Comparison of ENCODE assay signal across 7 cellular contexts in the genomic region with DNA sequence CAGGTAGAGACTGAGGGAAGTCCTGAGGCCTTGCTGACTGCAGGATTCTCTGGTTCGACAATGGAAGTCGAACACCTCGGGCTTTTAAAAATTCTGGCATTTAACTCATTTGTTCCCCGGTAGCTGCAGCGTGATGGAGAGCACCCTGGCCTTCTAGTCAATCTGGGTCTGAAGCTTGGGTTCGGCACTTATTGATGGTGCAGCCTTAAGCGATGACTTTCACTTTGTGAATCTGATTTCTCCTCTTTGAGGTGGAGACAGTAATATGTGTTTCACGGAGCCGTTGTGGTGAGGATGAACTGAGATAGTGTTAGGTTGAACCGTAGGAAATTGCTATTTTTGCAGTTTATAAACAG. TPM values are rescaled to one million over a fixed set of nuclear protein-coding genes. Genes with fewer than 3 reads are reported as not detected.
DNase-seq lines count a peak whose midpoint lies in the region; ATAC-seq and TF ChIP-seq lines count a peak whose summit lies in the region.

No MANE protein-coding gene starts in this region.

- no peaks in the 10 kb centered on the region for H3K36me3 ChIP-seq in iPS DF 6.9 (ENCODE audit: control insufficient read depth, insufficient read depth, low read length)

- H3K4me3 ChIP-seq in iPS DF 6.9 (ENCODE audit: low read length) = peak overlapping the region; percentile 49; the same call in 1 of the 2 replicates

- CTCF ChIA-PET in HEK293T (lab: Yijun Ruan, JAX) = interaction anchor here (0.5 to 1.8 kb wide), 6 partner anchors 9 to 585 kb away, joined by 3 to 7 read pairs (median 3); no protein-coding TSS in a partner anchor
- CTCF ChIA-PET in activated CD4-positive, alpha-beta memory T cell treated with anti-CD3 and anti-CD28 coated beads, Interleukin-2, amount 10 ng/mL, durations not matched to agents 7 days and 5 days (lab: Charles Lee) = interaction anchor here (0.7 to 2.7 kb wide), 7 partner anchors 12 to 73 kb away, joined by 3 to 28 read pairs (median 4); a partner anchor contains a TSS

- no peaks in the 10 kb centered on the region for H3K9me3 ChIP-seq in iPS DF 6.9 (ENCODE audit: control insufficient read depth, insufficient read depth, low read length)

- H3K27ac Mint-ChIP-seq in activated CD4-positive, alpha-beta memory T cell treated with anti-CD3 and anti-CD28 coated beads, Interleukin-2, amount 10 ng/mL, durations not matched to agents 7 days and 5 days = peak overlapping the region; percentile 83
- H3K27ac Mint-ChIP-seq in stimulated activated memory B cell treated with anti-CD40 and anti-IgM and Interleukin-4, amounts not matched to agents 10 μg/mL and 1 μg/mL and 100 μg/mL, for 72 hours = peak overlapping the region; percentile 85

- peak overlapping the region; percentile 83 for H3K4me3 Mint-ChIP-seq in activated CD4-positive, alpha-beta memory T cell treated with anti-CD3 and anti-CD28 coated beads, Interleukin-2, amount 10 ng/mL, durations not matched to agents 7 days and 5 days
- peak overlapping the region; percentile 82 for H3K4me3 Mint-ChIP-seq in stimulated activated memory B cell treated with anti-CD40 and anti-IgM and Interleukin-4, amounts not matched to agents 10 μg/mL and 1 μg/mL and 100 μg/mL, for 72 hours

- no peaks in the 10 kb centered on the region for H3K4me1 ChIP-seq in iPS DF 6.9 (ENCODE audit: control insufficient read depth, insufficient read depth, low read length)

- no CpG with 5 or more reads among the region's 10 CpGs for WGBS in iPS DF 6.9 (ENCODE audit: insufficient coverage, insufficient read length)

- H3K4me1 Mint-ChIP-seq in activated CD4-positive, alpha-beta memory T cell treated with anti-CD3 and anti-CD28 coated beads, Interleukin-2, amount 10 ng/mL, durations not matched to agents 7 days and 5 days = peaks cover 38% of the 10 kb centered on the region
- peaks cover 46% of the 10 kb centered on the region for H3K4me1 Mint-ChIP-seq in stimulated activated memory B cell treated with anti-CD40 and anti-IgM and Interleukin-4, amounts not matched to agents 10 μg/mL and 1 μg/mL and 100 μg/mL, for 72 hours

- no peaks in the 10 kb centered on the region for H3K9me3 Mint-ChIP-seq in activated CD4-positive, alpha-beta memory T cell treated with anti-CD3 and anti-CD28 coated beads, Interleukin-2, amount 10 ng/mL, durations not matched to agents 7 days and 5 days
- H3K9me3 Mint-ChIP-seq in stimulated activated memory B cell treated with anti-CD40 and anti-IgM and Interleukin-4, amounts not matched to agents 10 μg/mL and 1 μg/mL and 100 μg/mL, for 72 hours = no peaks in the 10 kb centered on the region

- POLR2A ChIA-PET in HEK293T (lab: Yijun Ruan, JAX) = interaction anchor here (0.8 to 2.6 kb wide), 5 partner anchors 10 to 46 kb away, joined by 3 to 22 read pairs (median 4); a partner anchor contains a TSS
- POLR2A ChIA-PET in activated CD4-positive, alpha-beta memory T cell treated with anti-CD3 and anti-CD28 coated beads, Interleukin-2, amount 10 ng/mL, durations not matched to agents 7 days and 5 days (lab: Charles Lee) = interaction anchor here (0.8 to 4.7 kb wide), 4 partner anchors 42 to 85 kb away, joined by 3 to 38 read pairs (median 18); a partner anchor contains a TSS

- DNase-seq in HEK293T (ENCODE audit: extremely low spot score) (no peak), iPS DF 6.9 (ENCODE audit: low read depth, low spot score) (no peak), NCI-H187 treated with DMSO at 0.1 percent for 48 hours (lab: John Stamatoyannopoulos, UW) (no peak), NCI-H187 (lab: John Stamatoyannopoulos, UW) (no peak)
- DNase-seq in activated CD4-positive, alpha-beta memory T cell treated with anti-CD3 and anti-CD28 coated beads, Interleukin-2, amount 10 ng/mL, durations not matched to agents 7 days and 5 days = no peak

- H3K27me3 ChIP-seq in iPS DF 6.9 (ENCODE audit: control insufficient read depth, insufficient read depth, low read length) = no peaks in the 10 kb centered on the region

- ATAC-seq in stimulated activated memory B cell treated with anti-CD40 and anti-IgM and Interleukin-4, amounts not matched to agents 10 μg/mL and 1 μg/mL and 100 μg/mL, for 72 hours = no peak
- ATAC-seq in esophagus mucosa = no peak

- H3K36me3 Mint-ChIP-seq in activated CD4-positive, alpha-beta memory T cell treated with anti-CD3 and anti-CD28 coated beads, Interleukin-2, amount 10 ng/mL, durations not matched to agents 7 days and 5 days (ENCODE audit: low read depth) = peaks cover 8% of the 10 kb centered on the region
- H3K36me3 Mint-ChIP-seq in stimulated activated memory B cell treated with anti-CD40 and anti-IgM and Interleukin-4, amounts not matched to agents 10 μg/mL and 1 μg/mL and 100 μg/mL, for 72 hours = peaks cover 13% of the 10 kb centered on the region

- H3K27me3 Mint-ChIP-seq in activated CD4-positive, alpha-beta memory T cell treated with anti-CD3 and anti-CD28 coated beads, Interleukin-2, amount 10 ng/mL, durations not matched to agents 7 days and 5 days = no peaks in the 10 kb centered on the region
- H3K27me3 Mint-ChIP-seq in stimulated activated memory B cell treated with anti-CD40 and anti-IgM and Interleukin-4, amounts not matched to agents 10 μg/mL and 1 μg/mL and 100 μg/mL, for 72 hours = no peaks in the 10 kb centered on the region

- no peak overlapping the region for H3K27ac ChIP-seq in iPS DF 6.9 (ENCODE audit: low read length)

TF ChIP-seq in HEK293T, 16 proteins besides CTCF, POLR2A, EP300 and RAD21:
- TF ChIP-seq NFRKB (IDR thresholded peaks at IDR 0.05) (no peak), ELF4 (IDR thresholded peaks at IDR 0.05) (peak; percentile 24; the same call in 1 of the 2 replicates)
TF ChIP-seq in HEK293T: peak in this region for 1.

RNA-seq across cellular contexts. Expression of a gene that starts 0.6 kb away (rescaled TPM):
- total RNA-seq in activated CD4-positive, alpha-beta memory T cell treated with anti-CD3 and anti-CD28 coated beads, Interleukin-2, amount 10 ng/mL, durations not matched to agents 7 days and 5 days = 10 to 100 TPM; 58.8 to 65.0 TPM
- total RNA-seq in esophagus mucosa = 32.6 TPM

RNA-seq across cellular contexts. Expression of a gene that starts 42.0 kb away (rescaled TPM):
- 1,000 to 10,000 TPM; 1,064 to 1,081 TPM for total RNA-seq in activated CD4-positive, alpha-beta memory T cell treated with anti-CD3 and anti-CD28 coated beads, Interleukin-2, amount 10 ng/mL, durations not matched to agents 7 days and 5 days
- total RNA-seq in esophagus mucosa = 1,103 TPM

RNA-seq across cellular contexts. Expression of a gene that starts 47.0 kb away (rescaled TPM):
- total RNA-seq in activated CD4-positive, alpha-beta memory T cell treated with anti-CD3 and anti-CD28 coated beads, Interleukin-2, amount 10 ng/mL, durations not matched to agents 7 days and 5 days = under 1 TPM; 0.18 to 0.58 TPM
- total RNA-seq in esophagus mucosa = not detected
